In genomic region chr3:101183151-101183550, GRCh38 we compare ENCODE assay signal across 23 cellular contexts.
"Had no signal": no experiment of that assay in that cellular context is flagged by ENCODE, and none has a peak within 500 bp of the region (broad histone marks: within the 10 kb centered on the region; RNA-seq: fewer than 3 reads in every experiment).

No MANE protein-coding gene starts in this region.

- DNase-seq: activated B cell treated with CpG ODN at 0.5 μM for 24 hours; activated CD4-positive, alpha-beta T cell treated with anti-CD3 and anti-CD28 coated beads for 48 hours; activated CD4-positive, alpha-beta T cell treated with anti-CD3 and anti-CD28 coated beads, Interleukin-2, amount 50 U/mL, for 1 hour; activated CD4-positive, alpha-beta T cell treated with anti-CD3 and anti-CD28 coated beads, Interleukin-2, amount 50 U/mL, for 48 hours; activated CD8-positive, alpha-beta memory T cell treated with anti-CD3 and anti-CD28 coated beads for 24 hours; activated CD8-positive, alpha-beta T cell treated with anti-CD3 and anti-CD28 coated beads for 36 hours; activated effector memory CD4-positive, alpha-beta T cell treated with Interleukin-2 at 50 U/mL for 16 hours; activated gamma-delta T cell treated with Interleukin-2 at 50 U/mL for 16 hours; activated naive CD4-positive, alpha-beta T cell treated with anti-CD3 and anti-CD28 coated beads, Interleukin-2, amount 50 U/mL, for 16 hours; activated naive CD4-positive, alpha-beta T cell treated with Interleukin-2 at 50 U/mL for 16 hours; activated T-cell treated with anti-CD3 and anti-CD28 coated beads, Interleukin-2, amount 50 U/mL, for 4 hours; amniotic stem cell; anterior cingulate cortex; body of pancreas; caudate nucleus; cortex of kidney; effector CD4-positive, alpha-beta T cell; effector memory CD8-positive, alpha-beta T cell; T-helper 1 cell; T-helper 17 cell; T1000; WERI-Rb-1 had no signal

- H3K36me3 ChIP-seq: WERI-Rb-1 had no signal

- H3K9me3 ChIP-seq: body of pancreas had no signal

- H3K4me1 ChIP-seq: body of pancreas had no signal

- H3K4me3 ChIP-seq: body of pancreas had no signal

- H3K27me3 ChIP-seq: body of pancreas had no signal

- H3K27ac ChIP-seq: body of pancreas, epithelial cell of prostate, WERI-Rb-1 had no signal
